ENCODE assay signal across 17 cellular contexts in genomic region chr7:17133977-17134376, GRCh38.
"Had no signal": no experiment of that assay in that cellular context is flagged by ENCODE, and none has a peak within 500 bp of the region (broad histone marks: within the 10 kb centered on the region; RNA-seq: fewer than 3 reads in every experiment).

No MANE protein-coding gene starts in this region.

- H3K36me3 ChIP-seq: esophagus squamous epithelium, gastroesophageal sphincter, neural progenitor cell, ovary had no signal

- H3K4me3 ChIP-seq: esophagus squamous epithelium, gastroesophageal sphincter, mucosa of descending colon, neural progenitor cell, ovary, smooth muscle cell had no signal

- H3K4me2 ChIP-seq: neural progenitor cell, smooth muscle cell had no signal

- DNase-seq: esophagus squamous epithelium; foreskin fibroblast; glutamatergic neuron; islet precursor cell; mammary epithelial cell; mucosa of descending colon; naive thymus-derived CD8-positive, alpha-beta T cell; nucleus accumbens; ovary; right cardiac atrium; stimulated activated CD4-positive, alpha-beta T cell treated with anti-CD3 and anti-CD28 coated beads, Interleukin-2, amount 100 ng/mL, for 48 hours; stimulated activated naive CD4-positive, alpha-beta T cell treated with Interleukin-2 at 50 U/mL for 16 hours; trophoblast cell had no signal

- H3K9me3 Mint-ChIP-seq: neural progenitor cell had no signal

- H3K36me3 Mint-ChIP-seq: naive thymus-derived CD8-positive, alpha-beta T cell; neural progenitor cell had no signal

- H3K9ac ChIP-seq: neural progenitor cell had no signal

- H3K4me3 Mint-ChIP-seq: naive thymus-derived CD8-positive, alpha-beta T cell; neural progenitor cell had no signal

- H3K27ac Mint-ChIP-seq: naive thymus-derived CD8-positive, alpha-beta T cell; neural progenitor cell had no signal

- H3K9me3 ChIP-seq: esophagus squamous epithelium, gastroesophageal sphincter, mucosa of descending colon, ovary had no signal

- H2AFZ ChIP-seq: neural progenitor cell had no signal

- ATAC-seq: gastroesophageal sphincter; left lobe of liver; mucosa of descending colon; naive thymus-derived CD8-positive, alpha-beta T cell; right cardiac atrium had no signal

- H3K27me3 Mint-ChIP-seq: naive thymus-derived CD8-positive, alpha-beta T cell had no signal

- H3K27ac ChIP-seq: esophagus squamous epithelium, gastroesophageal sphincter, neural progenitor cell, ovary had no signal

- H3K27me3 ChIP-seq: esophagus squamous epithelium, gastroesophageal sphincter, neural progenitor cell, ovary had no signal
